In the genomic region with DNA sequence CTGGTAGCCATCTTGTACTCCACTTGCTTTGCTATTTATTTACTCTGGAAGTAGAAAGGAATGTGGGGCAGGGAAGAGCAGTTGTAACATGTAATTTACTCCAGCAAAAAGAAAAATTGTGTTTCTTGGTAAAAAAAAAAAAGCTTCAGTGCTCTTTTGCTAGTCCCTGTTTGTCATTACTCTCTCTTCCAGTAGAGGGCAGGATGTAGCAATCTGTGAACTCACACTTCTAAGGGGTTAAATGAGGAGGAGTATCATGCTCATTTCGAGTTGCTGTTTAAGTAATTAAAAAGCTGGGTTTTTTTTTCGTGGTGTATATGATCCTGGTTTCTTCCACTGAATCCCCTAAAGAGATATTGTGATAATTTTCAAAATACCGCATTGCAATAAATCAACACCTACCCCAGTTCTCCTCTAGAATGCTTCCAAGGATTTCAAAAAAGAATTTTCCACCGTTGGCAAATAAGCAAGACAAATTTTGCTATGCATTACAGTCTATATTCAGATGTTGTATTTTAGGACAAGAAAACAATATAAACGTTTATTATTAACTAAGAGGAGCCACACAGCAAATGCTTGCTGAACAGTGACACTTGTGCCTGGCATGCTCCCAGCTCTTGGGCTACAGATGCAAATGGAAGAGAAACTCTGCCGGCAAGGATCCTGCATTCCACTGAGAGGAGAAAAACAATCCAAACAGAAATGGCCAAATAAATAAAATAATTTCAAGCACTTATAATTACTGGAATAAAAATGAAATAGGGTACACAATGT, we compare ENCODE assay signal across 8 cellular contexts.
DNase-seq lines count a peak whose midpoint lies in the region; ATAC-seq, FAIRE-seq and TF ChIP-seq lines count a peak whose summit lies in the region.

No MANE protein-coding gene starts in this region.

- POLR2A ChIA-PET in BJ (lab: Charles Lee) = no interaction called here

- H3K36me3 ChIP-seq in BJ (ENCODE audit: control insufficient read depth, insufficient read depth, low read length) (no peaks in the 10 kb centered on the region), KMS-11 (ENCODE audit: insufficient read depth) (no peaks in the 10 kb centered on the region), spleen (no peaks in the 10 kb centered on the region)

- no peaks in the 10 kb centered on the region for H3K27me3 ChIP-seq in BJ (ENCODE audit: control insufficient read depth, insufficient read depth, low read length)
- H3K27me3 ChIP-seq in KMS-11 (ENCODE audit: insufficient read depth, low read depth) = no peaks in the 10 kb centered on the region
- H3K27me3 ChIP-seq in spleen (replicated peaks in 1 of 7) = no peaks in the 10 kb centered on the region

- no peak overlapping the region for H3K9ac ChIP-seq in KMS-11

- H3K4me1 Mint-ChIP-seq in progenitor cell of endocrine pancreas (ENCODE audit: low read depth) = peaks cover 18% of the 10 kb centered on the region

- H3K27ac ChIP-seq in KMS-11 (no peak overlapping the region), spleen (no peak overlapping the region)

- ATAC-seq in GM19395 (IDR thresholded peaks at IDR 0.05; ENCODE audit: unreplicated experiment) (peak; percentile 81), GM18519 (IDR thresholded peaks at IDR 0.05; ENCODE audit: low FRiP score, unreplicated experiment) (no peak)

- H3K79me2 ChIP-seq in KMS-11 (ENCODE audit: insufficient read depth, low read depth) = no peaks in the 10 kb centered on the region

- H3K4me3 Mint-ChIP-seq in progenitor cell of endocrine pancreas (ENCODE audit: low read depth) = no peak overlapping the region

- H3K27ac Mint-ChIP-seq in progenitor cell of endocrine pancreas = no peak overlapping the region

- H3K4me3 ChIP-seq in BJ (ENCODE audit: low read depth, low read length) (no peak overlapping the region), KMS-11 (IDR thresholded peaks at IDR 0.05; ENCODE audit: insufficient read depth, low read depth, low read length) (no peak overlapping the region), spleen (no peak overlapping the region)

- H3K4me2 ChIP-seq in KMS-11 = no peak overlapping the region

- no peaks in the 10 kb centered on the region for H4K20me1 ChIP-seq in KMS-11 (ENCODE audit: insufficient read depth)

- no peaks in the 10 kb centered on the region for H3K9me3 ChIP-seq in spleen

- H2AFZ ChIP-seq in KMS-11 (ENCODE audit: low read depth) = no peak overlapping the region

- no peaks in the 10 kb centered on the region for H3K4me1 ChIP-seq in KMS-11 (ENCODE audit: low read depth, poor library complexity, severe bottlenecking)
- no peaks in the 10 kb centered on the region for H3K4me1 ChIP-seq in spleen

- H3K9me3 Mint-ChIP-seq in progenitor cell of endocrine pancreas (ENCODE audit: low read depth) = no peaks in the 10 kb centered on the region

- H3K27me3 Mint-ChIP-seq in progenitor cell of endocrine pancreas = no peaks in the 10 kb centered on the region

- no peak for TF ChIP-seq POLR2A in spleen (IDR thresholded peaks at IDR 0.05)

- no peaks in the 10 kb centered on the region for H3K36me3 Mint-ChIP-seq in progenitor cell of endocrine pancreas (ENCODE audit: insufficient read depth)

- intact Hi-C loops in spleen (cut with DNase I; ENCODE audit: low total_unique reads) = no loop called here

- DNase-seq in BJ (ENCODE audit: low read depth) = no peak
- DNase-seq in RCC 7860 (ENCODE audit: low spot score) = peak; percentile 5
- DNase-seq in fibroblast of gingiva (ENCODE audit: low read depth) = peak; percentile 5
- DNase-seq in progenitor cell of endocrine pancreas (ENCODE audit: low spot score, unreplicated experiment) = no peak
- DNase-seq in spleen = no peak

- TF ChIP-seq CTCF in BJ (IDR thresholded peaks at IDR 0.05; ENCODE audit: insufficient read depth, low read depth, low read length) (peak; percentile 53), KMS-11 (conservative IDR thresholded peaks at IDR 0.05; ENCODE audit: low read depth, low read length) (peak; percentile 84), progenitor cell of endocrine pancreas (IDR thresholded peaks at IDR 0.05; ENCODE audit: unreplicated experiment) (peak; percentile 91), spleen (IDR thresholded peaks at IDR 0.05 in 8 of 11, conservative IDR thresholded peaks at IDR 0.05 in 3 of 11) (peak in 3 of 11 experiments; percentile 16 to 26 (median 24))

- CTCF ChIA-PET in BJ (lab: Yijun Ruan, JAX) = interaction anchor here (0.8 to 1.5 kb wide), 4 partner anchors 11 to 481 kb away, joined by 3 to 5 read pairs (median 4); no protein-coding TSS in a partner anchor

- no peak for FAIRE-seq in RCC 7860 (lab: Jason Lieb, UNC)

- WGBS in spleen, 5 donors = 20 to 34% (median 23%) methylated on average over 6 of the region's 6 CpGs

Comparison
In these comparisons a context has a peak if more than half of its experiments do, and no peak if none do; other contexts are left out.
1. DNase-seq: peak in RCC 7860 (single experiment) and fibroblast of gingiva (single experiment); none in BJ (single experiment), progenitor cell of endocrine pancreas (single experiment) and spleen (single experiment).